1 cellular context compared by ENCODE assay signal in the genomic region with DNA sequence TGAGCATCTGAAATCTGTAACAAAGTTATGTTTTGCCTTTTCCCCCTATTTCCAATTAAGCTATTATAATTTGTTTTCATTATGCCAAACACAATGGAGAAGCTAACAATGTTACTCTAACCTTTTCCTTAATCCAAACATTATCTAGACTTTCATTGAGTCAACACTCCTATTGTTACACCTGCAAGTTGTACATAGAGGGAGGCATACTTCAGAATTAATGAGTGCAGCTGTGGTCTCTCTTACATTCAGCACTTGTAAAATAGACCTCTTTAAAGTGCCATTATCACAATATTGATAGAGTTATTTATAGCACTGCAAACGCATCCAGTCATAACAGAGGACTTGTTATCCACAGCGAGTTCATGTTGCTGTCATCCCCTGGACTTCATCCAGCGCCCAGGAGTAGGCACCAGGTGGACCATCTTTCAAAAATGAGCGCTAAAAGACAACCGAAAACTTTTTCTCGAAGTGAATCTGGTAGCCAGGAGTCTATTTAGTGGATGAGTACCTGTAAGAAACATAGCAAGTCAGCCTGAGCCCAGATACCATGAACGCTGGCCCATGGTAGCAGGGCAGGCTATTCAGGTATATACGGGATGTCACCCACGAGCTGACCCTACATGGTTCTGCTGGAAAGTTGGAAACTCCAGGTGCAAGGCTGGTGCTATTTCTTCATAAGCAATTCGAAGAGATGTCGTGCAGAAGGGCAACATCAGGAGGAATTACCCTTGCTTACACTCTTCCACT.
TF ChIP-seq lines count a peak whose summit lies in the region.

No MANE protein-coding gene starts in this region.

TF ChIP-seq in HEK293, 187 proteins besides CTCF, POLR2A, EP300 and RAD21 (continued from another document and continues in another):
- TF ChIP-seq, protein P1, sequence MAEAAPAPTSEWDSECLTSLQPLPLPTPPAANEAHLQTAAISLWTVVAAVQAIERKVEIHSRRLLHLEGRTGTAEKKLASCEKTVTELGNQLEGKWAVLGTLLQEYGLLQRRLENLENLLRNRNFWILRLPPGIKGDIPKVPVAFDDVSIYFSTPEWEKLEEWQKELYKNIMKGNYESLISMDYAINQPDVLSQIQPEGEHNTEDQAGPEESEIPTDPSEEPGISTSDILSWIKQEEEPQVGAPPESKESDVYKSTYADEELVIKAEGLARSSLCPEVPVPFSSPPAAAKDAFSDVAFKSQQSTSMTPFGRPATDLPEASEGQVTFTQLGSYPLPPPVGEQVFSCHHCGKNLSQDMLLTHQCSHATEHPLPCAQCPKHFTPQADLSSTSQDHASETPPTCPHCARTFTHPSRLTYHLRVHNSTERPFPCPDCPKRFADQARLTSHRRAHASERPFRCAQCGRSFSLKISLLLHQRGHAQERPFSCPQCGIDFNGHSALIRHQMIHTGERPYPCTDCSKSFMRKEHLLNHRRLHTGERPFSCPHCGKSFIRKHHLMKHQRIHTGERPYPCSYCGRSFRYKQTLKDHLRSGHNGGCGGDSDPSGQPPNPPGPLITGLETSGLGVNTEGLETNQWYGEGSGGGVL (tag by site-specific recombination; IDR thresholded peaks at IDR 0.05), result no peak
- TF ChIP-seq, protein P2, sequence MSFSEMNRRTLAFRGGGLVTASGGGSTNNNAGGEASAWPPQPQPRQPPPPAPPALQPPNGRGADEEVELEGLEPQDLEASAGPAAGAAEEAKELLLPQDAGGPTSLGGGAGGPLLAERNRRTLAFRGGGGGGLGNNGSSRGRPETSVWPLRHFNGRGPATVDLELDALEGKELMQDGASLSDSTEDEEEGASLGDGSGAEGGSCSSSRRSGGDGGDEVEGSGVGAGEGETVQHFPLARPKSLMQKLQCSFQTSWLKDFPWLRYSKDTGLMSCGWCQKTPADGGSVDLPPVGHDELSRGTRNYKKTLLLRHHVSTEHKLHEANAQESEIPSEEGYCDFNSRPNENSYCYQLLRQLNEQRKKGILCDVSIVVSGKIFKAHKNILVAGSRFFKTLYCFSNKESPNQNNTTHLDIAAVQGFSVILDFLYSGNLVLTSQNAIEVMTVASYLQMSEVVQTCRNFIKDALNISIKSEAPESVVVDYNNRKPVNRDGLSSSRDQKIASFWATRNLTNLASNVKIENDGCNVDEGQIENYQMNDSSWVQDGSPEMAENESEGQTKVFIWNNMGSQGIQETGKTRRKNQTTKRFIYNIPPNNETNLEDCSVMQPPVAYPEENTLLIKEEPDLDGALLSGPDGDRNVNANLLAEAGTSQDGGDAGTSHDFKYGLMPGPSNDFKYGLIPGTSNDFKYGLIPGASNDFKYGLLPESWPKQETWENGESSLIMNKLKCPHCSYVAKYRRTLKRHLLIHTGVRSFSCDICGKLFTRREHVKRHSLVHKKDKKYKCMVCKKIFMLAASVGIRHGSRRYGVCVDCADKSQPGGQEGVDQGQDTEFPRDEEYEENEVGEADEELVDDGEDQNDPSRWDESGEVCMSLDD (tag by site-specific recombination; IDR thresholded peaks at IDR 0.05), result no peak
- no peak for TF ChIP-seq ZFP3 (tag by site-specific recombination; IDR thresholded peaks at IDR 0.05; ENCODE audit: low read depth)
- TF ChIP-seq, protein P3, sequence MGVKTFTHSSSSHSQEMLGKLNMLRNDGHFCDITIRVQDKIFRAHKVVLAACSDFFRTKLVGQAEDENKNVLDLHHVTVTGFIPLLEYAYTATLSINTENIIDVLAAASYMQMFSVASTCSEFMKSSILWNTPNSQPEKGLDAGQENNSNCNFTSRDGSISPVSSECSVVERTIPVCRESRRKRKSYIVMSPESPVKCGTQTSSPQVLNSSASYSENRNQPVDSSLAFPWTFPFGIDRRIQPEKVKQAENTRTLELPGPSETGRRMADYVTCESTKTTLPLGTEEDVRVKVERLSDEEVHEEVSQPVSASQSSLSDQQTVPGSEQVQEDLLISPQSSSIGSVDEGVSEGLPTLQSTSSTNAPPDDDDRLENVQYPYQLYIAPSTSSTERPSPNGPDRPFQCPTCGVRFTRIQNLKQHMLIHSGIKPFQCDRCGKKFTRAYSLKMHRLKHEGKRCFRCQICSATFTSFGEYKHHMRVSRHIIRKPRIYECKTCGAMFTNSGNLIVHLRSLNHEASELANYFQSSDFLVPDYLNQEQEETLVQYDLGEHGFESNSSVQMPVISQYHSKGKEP (tag by site-specific recombination; IDR thresholded peaks at IDR 0.05), result no peak; the same call in 1 of the 2 replicates
- no peak for TF ChIP-seq TCF7L2 (IDR thresholded peaks at IDR 0.05; ENCODE audit: borderline replicate concordance, low read depth, low read length)
- TF ChIP-seq OSR2 (tag by site-specific recombination; IDR thresholded peaks at IDR 0.05), result no peak; the same call in 1 of the 2 replicates
- TF ChIP-seq ZNF785 (tag by site-specific recombination; IDR thresholded peaks at IDR 0.05), result no peak
- TF ChIP-seq, protein P4, sequence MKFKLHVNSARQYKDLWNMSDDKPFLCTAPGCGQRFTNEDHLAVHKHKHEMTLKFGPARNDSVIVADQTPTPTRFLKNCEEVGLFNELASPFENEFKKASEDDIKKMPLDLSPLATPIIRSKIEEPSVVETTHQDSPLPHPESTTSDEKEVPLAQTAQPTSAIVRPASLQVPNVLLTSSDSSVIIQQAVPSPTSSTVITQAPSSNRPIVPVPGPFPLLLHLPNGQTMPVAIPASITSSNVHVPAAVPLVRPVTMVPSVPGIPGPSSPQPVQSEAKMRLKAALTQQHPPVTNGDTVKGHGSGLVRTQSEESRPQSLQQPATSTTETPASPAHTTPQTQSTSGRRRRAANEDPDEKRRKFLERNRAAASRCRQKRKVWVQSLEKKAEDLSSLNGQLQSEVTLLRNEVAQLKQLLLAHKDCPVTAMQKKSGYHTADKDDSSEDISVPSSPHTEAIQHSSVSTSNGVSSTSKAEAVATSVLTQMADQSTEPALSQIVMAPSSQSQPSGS (tag by site-specific recombination; IDR thresholded peaks at IDR 0.05; ENCODE audit: low read depth), result no peak
- TF ChIP-seq, protein P5, sequence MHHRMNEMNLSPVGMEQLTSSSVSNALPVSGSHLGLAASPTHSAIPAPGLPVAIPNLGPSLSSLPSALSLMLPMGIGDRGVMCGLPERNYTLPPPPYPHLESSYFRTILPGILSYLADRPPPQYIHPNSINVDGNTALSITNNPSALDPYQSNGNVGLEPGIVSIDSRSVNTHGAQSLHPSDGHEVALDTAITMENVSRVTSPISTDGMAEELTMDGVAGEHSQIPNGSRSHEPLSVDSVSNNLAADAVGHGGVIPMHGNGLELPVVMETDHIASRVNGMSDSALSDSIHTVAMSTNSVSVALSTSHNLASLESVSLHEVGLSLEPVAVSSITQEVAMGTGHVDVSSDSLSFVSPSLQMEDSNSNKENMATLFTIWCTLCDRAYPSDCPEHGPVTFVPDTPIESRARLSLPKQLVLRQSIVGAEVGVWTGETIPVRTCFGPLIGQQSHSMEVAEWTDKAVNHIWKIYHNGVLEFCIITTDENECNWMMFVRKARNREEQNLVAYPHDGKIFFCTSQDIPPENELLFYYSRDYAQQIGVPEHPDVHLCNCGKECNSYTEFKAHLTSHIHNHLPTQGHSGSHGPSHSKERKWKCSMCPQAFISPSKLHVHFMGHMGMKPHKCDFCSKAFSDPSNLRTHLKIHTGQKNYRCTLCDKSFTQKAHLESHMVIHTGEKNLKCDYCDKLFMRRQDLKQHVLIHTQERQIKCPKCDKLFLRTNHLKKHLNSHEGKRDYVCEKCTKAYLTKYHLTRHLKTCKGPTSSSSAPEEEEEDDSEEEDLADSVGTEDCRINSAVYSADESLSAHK (tag by site-specific recombination; IDR thresholded peaks at IDR 0.05), result 0 out of 2 replicates have a peak, but pooled peaks have one; percentile 33
- TF ChIP-seq, protein P6, sequence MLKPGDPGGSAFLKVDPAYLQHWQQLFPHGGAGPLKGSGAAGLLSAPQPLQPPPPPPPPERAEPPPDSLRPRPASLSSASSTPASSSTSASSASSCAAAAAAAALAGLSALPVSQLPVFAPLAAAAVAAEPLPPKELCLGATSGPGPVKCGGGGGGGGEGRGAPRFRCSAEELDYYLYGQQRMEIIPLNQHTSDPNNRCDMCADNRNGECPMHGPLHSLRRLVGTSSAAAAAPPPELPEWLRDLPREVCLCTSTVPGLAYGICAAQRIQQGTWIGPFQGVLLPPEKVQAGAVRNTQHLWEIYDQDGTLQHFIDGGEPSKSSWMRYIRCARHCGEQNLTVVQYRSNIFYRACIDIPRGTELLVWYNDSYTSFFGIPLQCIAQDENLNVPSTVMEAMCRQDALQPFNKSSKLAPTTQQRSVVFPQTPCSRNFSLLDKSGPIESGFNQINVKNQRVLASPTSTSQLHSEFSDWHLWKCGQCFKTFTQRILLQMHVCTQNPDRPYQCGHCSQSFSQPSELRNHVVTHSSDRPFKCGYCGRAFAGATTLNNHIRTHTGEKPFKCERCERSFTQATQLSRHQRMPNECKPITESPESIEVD (tag by site-specific recombination; IDR thresholded peaks at IDR 0.05), result peak; percentile 57
- no peak for TF ChIP-seq KLF10 (tag by site-specific recombination; IDR thresholded peaks at IDR 0.05)
- TF ChIP-seq SP2 (tag by site-specific recombination; IDR thresholded peaks at IDR 0.05), result no peak
- TF ChIP-seq, protein P7, sequence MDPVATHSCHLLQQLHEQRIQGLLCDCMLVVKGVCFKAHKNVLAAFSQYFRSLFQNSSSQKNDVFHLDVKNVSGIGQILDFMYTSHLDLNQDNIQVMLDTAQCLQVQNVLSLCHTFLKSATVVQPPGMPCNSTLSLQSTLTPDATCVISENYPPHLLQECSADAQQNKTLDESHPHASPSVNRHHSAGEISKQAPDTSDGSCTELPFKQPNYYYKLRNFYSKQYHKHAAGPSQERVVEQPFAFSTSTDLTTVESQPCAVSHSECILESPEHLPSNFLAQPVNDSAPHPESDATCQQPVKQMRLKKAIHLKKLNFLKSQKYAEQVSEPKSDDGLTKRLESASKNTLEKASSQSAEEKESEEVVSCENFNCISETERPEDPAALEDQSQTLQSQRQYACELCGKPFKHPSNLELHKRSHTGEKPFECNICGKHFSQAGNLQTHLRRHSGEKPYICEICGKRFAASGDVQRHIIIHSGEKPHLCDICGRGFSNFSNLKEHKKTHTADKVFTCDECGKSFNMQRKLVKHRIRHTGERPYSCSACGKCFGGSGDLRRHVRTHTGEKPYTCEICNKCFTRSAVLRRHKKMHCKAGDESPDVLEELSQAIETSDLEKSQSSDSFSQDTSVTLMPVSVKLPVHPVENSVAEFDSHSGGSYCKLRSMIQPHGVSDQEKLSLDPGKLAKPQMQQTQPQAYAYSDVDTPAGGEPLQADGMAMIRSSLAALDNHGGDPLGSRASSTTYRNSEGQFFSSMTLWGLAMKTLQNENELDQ (tag by site-specific recombination; IDR thresholded peaks at IDR 0.05; ENCODE audit: low read depth), result no peak
- TF ChIP-seq ZNF10 (tag by site-specific recombination; IDR thresholded peaks at IDR 0.05), result no peak
- no peak for TF ChIP-seq ZNF132 (tag by site-specific recombination; IDR thresholded peaks at IDR 0.05; ENCODE audit: borderline replicate concordance)
- TF ChIP-seq, protein P8, sequence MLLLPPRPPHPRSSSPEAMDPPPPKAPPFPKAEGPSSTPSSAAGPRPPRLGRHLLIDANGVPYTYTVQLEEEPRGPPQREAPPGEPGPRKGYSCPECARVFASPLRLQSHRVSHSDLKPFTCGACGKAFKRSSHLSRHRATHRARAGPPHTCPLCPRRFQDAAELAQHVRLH (tag by site-specific recombination; IDR thresholded peaks at IDR 0.05), result 0 out of 2 replicates have a peak, but pooled peaks have one; percentile 9
- TF ChIP-seq GLI2 (tag by site-specific recombination; IDR thresholded peaks at IDR 0.05; ENCODE audit: borderline replicate concordance, low read depth), result 0 out of 2 replicates have a peak, but pooled peaks have one; percentile 4
- peak; percentile 87 for TF ChIP-seq ZNF843 (tag by site-specific recombination; IDR thresholded peaks at IDR 0.05)
- peak; percentile 71 for TF ChIP-seq FEZF1 (tag by site-specific recombination; IDR thresholded peaks at IDR 0.05)
- no peak for TF ChIP-seq ZNF248 (tag by site-specific recombination; IDR thresholded peaks at IDR 0.05)
- TF ChIP-seq TRIM28 (IDR thresholded peaks at IDR 0.05; ENCODE audit: borderline replicate concordance, low read length), result no peak
- TF ChIP-seq, protein P9, sequence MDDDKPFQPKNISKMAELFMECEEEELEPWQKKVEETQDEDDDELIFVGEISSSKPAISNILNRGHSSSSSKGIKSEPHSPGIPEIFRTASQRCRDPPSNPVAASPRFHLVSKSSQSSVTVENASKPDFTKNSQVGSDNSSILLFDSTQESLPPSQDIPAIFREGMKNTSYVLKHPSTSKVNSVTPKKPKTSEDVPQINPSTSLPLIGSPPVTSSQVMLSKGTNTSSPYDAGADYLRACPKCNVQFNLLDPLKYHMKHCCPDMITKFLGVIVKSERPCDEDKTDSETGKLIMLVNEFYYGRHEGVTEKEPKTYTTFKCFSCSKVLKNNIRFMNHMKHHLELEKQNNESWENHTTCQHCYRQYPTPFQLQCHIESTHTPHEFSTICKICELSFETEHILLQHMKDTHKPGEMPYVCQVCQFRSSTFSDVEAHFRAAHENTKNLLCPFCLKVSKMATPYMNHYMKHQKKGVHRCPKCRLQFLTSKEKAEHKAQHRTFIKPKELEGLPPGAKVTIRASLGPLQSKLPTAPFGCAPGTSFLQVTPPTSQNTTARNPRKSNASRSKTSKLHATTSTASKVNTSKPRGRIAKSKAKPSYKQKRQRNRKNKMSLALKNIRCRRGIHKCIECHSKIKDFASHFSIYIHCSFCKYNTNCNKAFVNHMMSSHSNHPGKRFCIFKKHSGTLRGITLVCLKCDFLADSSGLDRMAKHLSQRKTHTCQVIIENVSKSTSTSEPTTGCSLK (tag by site-specific recombination; IDR thresholded peaks at IDR 0.05), result no peak
- no peak for TF ChIP-seq ZNF747 (tag by site-specific recombination; IDR thresholded peaks at IDR 0.05)
- no peak for TF ChIP-seq SP7 (tag by site-specific recombination; IDR thresholded peaks at IDR 0.05)
- TF ChIP-seq, protein P10, sequence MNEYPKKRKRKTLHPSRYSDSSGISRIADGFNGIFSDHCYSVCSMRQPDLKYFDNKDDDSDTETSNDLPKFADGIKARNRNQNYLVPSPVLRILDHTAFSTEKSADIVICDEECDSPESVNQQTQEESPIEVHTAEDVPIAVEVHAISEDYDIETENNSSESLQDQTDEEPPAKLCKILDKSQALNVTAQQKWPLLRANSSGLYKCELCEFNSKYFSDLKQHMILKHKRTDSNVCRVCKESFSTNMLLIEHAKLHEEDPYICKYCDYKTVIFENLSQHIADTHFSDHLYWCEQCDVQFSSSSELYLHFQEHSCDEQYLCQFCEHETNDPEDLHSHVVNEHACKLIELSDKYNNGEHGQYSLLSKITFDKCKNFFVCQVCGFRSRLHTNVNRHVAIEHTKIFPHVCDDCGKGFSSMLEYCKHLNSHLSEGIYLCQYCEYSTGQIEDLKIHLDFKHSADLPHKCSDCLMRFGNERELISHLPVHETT (tag by site-specific recombination; IDR thresholded peaks at IDR 0.05), result no peak
- TF ChIP-seq ZNF184 (tag by site-specific recombination; IDR thresholded peaks at IDR 0.05), result no peak
- no peak for TF ChIP-seq ZNF324 (tag by site-specific recombination; IDR thresholded peaks at IDR 0.05)
- no peak for TF ChIP-seq HOXD13 (CRISPR knock-in tag; IDR thresholded peaks at IDR 0.05; ENCODE audit: borderline replicate concordance)
- TF ChIP-seq ZNF791 (tag by site-specific recombination; IDR thresholded peaks at IDR 0.05), result no peak
- TF ChIP-seq ZNF530 (tag by site-specific recombination; IDR thresholded peaks at IDR 0.05; ENCODE audit: low read depth), result no peak
- no peak for TF ChIP-seq ZNF223 (tag by site-specific recombination; IDR thresholded peaks at IDR 0.05)
- TF ChIP-seq, protein P11, sequence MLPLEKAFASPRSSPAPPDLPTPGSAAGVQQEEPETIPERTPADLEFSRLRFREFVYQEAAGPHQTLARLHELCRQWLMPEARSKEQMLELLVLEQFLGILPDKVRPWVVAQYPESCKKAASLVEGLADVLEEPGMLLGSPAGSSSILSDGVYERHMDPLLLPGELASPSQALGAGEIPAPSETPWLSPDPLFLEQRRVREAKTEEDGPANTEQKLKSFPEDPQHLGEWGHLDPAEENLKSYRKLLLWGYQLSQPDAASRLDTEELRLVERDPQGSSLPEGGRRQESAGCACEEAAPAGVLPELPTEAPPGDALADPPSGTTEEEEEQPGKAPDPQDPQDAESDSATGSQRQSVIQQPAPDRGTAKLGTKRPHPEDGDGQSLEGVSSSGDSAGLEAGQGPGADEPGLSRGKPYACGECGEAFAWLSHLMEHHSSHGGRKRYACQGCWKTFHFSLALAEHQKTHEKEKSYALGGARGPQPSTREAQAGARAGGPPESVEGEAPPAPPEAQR (tag by site-specific recombination; IDR thresholded peaks at IDR 0.05), result no peak
- TF ChIP-seq PRDM1 (tag by site-specific recombination; IDR thresholded peaks at IDR 0.05), result no peak
